In genomic region chr19:41322451-41322850, GRCh38 we compare ENCODE assay signal across 6 cellular contexts. TPM values are rescaled to one million over a fixed set of nuclear protein-coding genes. Genes with fewer than 3 reads are reported as not detected.
DNase-seq lines count a peak whose midpoint lies in the region; ATAC-seq and TF ChIP-seq lines count a peak whose summit lies in the region.

No MANE protein-coding gene starts in this region.

- in situ Hi-C loops in gastrocnemius medialis (cut with MboI; ENCODE audit: low sequenced_read_pairs in 4 of 4): no loop called here

- H3K4me3 ChIP-seq in gastrocnemius medialis: no peak overlapping the region

- peaks cover 33 to 44% of the 10 kb centered on the region in 2 donors for H3K4me1 ChIP-seq in gastrocnemius medialis

- H3K27me3 Mint-ChIP-seq in dendritic cell treated with granulocyte-macrophage colony-stimulating factor and Interleukin-4, amounts not matched to agents 40 ng/mL and 50 ng/mL, for 4 days: no peaks in the 10 kb centered on the region

- H3K36me3 Mint-ChIP-seq in dendritic cell treated with granulocyte-macrophage colony-stimulating factor and Interleukin-4, amounts not matched to agents 40 ng/mL and 50 ng/mL, for 4 days (ENCODE audit: low read depth): peaks cover 98% of the 10 kb centered on the region

- no peak overlapping the region for H3K4me3 Mint-ChIP-seq in dendritic cell treated with granulocyte-macrophage colony-stimulating factor and Interleukin-4, amounts not matched to agents 40 ng/mL and 50 ng/mL, for 4 days

- H3K27me3 ChIP-seq in gastrocnemius medialis: no peaks in the 10 kb centered on the region

- H3K27ac ChIP-seq in gastrocnemius medialis: peak overlapping the region; percentile 61 to 77 (median 67)

- no peak for TF ChIP-seq POLR2A in gastrocnemius medialis (IDR thresholded peaks at IDR 0.05)

- peak overlapping the region; percentile 98 for H3K27ac Mint-ChIP-seq in dendritic cell treated with granulocyte-macrophage colony-stimulating factor and Interleukin-4, amounts not matched to agents 40 ng/mL and 50 ng/mL, for 4 days

- DNase-seq in gastrocnemius medialis (no peak), NCI-H1105 treated with DMSO at 0.1 percent for 48 hours (lab: John Stamatoyannopoulos, UW) (no peak), dedifferentiated amniotic fluid mesenchymal stem cell (ENCODE audit: extremely low spot score) (no peak)
- no peak for DNase-seq in stimulated activated CD8-positive, alpha-beta memory T cell treated with anti-CD3 and anti-CD28 coated beads, Interleukin-4, amount 100 ng/mL, for 48 hours

- no peak for ATAC-seq in gastrocnemius medialis

- H3K9me3 Mint-ChIP-seq in dendritic cell treated with granulocyte-macrophage colony-stimulating factor and Interleukin-4, amounts not matched to agents 40 ng/mL and 50 ng/mL, for 4 days: no peaks in the 10 kb centered on the region

- H3K9me3 ChIP-seq in gastrocnemius medialis: no peaks in the 10 kb centered on the region

- H3K4me1 Mint-ChIP-seq in dendritic cell treated with granulocyte-macrophage colony-stimulating factor and Interleukin-4, amounts not matched to agents 40 ng/mL and 50 ng/mL, for 4 days (ENCODE audit: low read depth): peaks cover 70% of the 10 kb centered on the region

- intact Hi-C loops in dendritic cell treated with granulocyte-macrophage colony-stimulating factor and Interleukin-4, amounts not matched to agents 40 ng/mL and 50 ng/mL, for 4 days (cut with micrococcal nuclease): loop anchor here (10.0 kb wide), 1 partner anchor 112 kb away; the partner anchor contains the start of gene DMAC2
- intact Hi-C loops in gastrocnemius medialis (cut with DNase I; ENCODE audit: low total_unique reads): no loop called here

- TF ChIP-seq CTCF in gastrocnemius medialis (IDR thresholded peaks at IDR 0.05 in 4 of 5, conservative IDR thresholded peaks at IDR 0.05 in 1 of 5): no peak

- H3K36me3 ChIP-seq in gastrocnemius medialis: peaks cover 0 to 40% of the 10 kb centered on the region in 2 donors

TF ChIP-seq in PFSK-1, 5 proteins besides CTCF, POLR2A, EP300 and RAD21:
- peak; percentile 12; the same call in 1 of the 2 replicates for TF ChIP-seq POLR2AphosphoS5 (IDR thresholded peaks at IDR 0.05; ENCODE audit: low read depth, low read length)
- TF ChIP-seq REST (IDR thresholded peaks at IDR 0.05; ENCODE audit: insufficient read depth in 1 of 2, low read depth in 2 of 2, low read length in 2 of 2): no peak

RNA-seq across cellular contexts. Expression of gene CCDC97, which starts 12.5 kb away (rescaled TPM):
- 33.6 TPM for polyA plus RNA-seq in PFSK-1 (2012; ENCODE audit: insufficient read length, low read depth)
- total RNA-seq in gastrocnemius medialis: 10 to 100 TPM in 3 of 4 donors, 1 to 10 TPM in 1; 8.6 to 15.3 (median 15.1) TPM

RNA-seq across cellular contexts. Expression of gene TGFB1, which starts 31.3 kb away (rescaled TPM):
- 280 TPM for polyA plus RNA-seq in PFSK-1 (2012; ENCODE audit: insufficient read length, low read depth)
- 1 to 10 TPM; 1.9 to 5.2 (median 4.9) TPM for total RNA-seq in gastrocnemius medialis

RNA-seq across cellular contexts. Expression of gene B9D2, which starts 41.5 kb away (rescaled TPM):
- polyA plus RNA-seq in PFSK-1 (2012; ENCODE audit: insufficient read length, low read depth): 15.7 TPM
- 1 to 10 TPM; 2.6 to 6.9 (median 4.5) TPM for total RNA-seq in gastrocnemius medialis

RNA-seq across cellular contexts. Expression of gene TMEM91, which starts 53.9 kb away (rescaled TPM):
- polyA plus RNA-seq in PFSK-1 (2012; ENCODE audit: insufficient read length, low read depth): 12.6 TPM
- total RNA-seq in gastrocnemius medialis: 10 to 100 TPM in 1 of 4 donors, 1 to 10 TPM in 3; 1.6 to 13.6 (median 4.7) TPM

RNA-seq across cellular contexts. Expression of gene HNRNPUL1, which starts 58.3 kb away (rescaled TPM):
- polyA plus RNA-seq in PFSK-1 (2012; ENCODE audit: insufficient read length, low read depth): 160 TPM
- 100 to 1,000 TPM in 1 of 4 donors, 10 to 100 TPM in 3; 49.5 to 101 (median 92.4) TPM for total RNA-seq in gastrocnemius medialis
